Comparison of ENCODE assay signal across 9 cellular contexts in genomic region chr1:213123087-213123486, GRCh38.
DNase-seq lines count a peak whose midpoint lies in the region; ATAC-seq and TF ChIP-seq lines count a peak whose summit lies in the region.
"Had no signal": no experiment of that assay in that cellular context is flagged by ENCODE, and none has a peak within 500 bp of the region (broad histone marks: within the 10 kb centered on the region; RNA-seq: fewer than 3 reads in every experiment).

No MANE protein-coding gene starts in this region.

- no TSS peak for BruUV-seq in Calu3 (replicated peaks; lab: Mats Ljungman, UMichigan)
- BruUV-seq in PC-3 (replicated peaks; lab: Mats Ljungman, UMichigan), result no TSS peak

- peaks cover 53% of the 10 kb centered on the region for H3K4me1 Mint-ChIP-seq in Calu3 (ENCODE audit: low read depth, unreplicated experiment)

- H3K4me1 ChIP-seq in PC-3 (ENCODE audit: insufficient read depth, low read length) (peaks cover 62% of the 10 kb centered on the region), smooth muscle cell (ENCODE audit: low read depth) (no peaks in the 10 kb centered on the region)

- H3K27me3 Mint-ChIP-seq in Calu3 (ENCODE audit: unreplicated experiment), result no peaks in the 10 kb centered on the region
- H3K27me3 Mint-ChIP-seq: CD4-positive, alpha-beta memory T cell had no signal

- H3K4me2 ChIP-seq in PC-3 (ENCODE audit: low read length) (peak overlapping the region; percentile 63), smooth muscle cell (peak overlapping the region; percentile 2)

- DNase-seq in Calu3 (no peak), PC-3 (no peak), inferior parietal cortex (ENCODE audit: extremely low spot score) (peak; percentile 5), smooth muscle cell (lab: John Stamatoyannopoulos, UW; ENCODE audit: unreplicated experiment) (no peak), sciatic nerve (ENCODE audit: low spot score) (no peak), caudate nucleus (lab: John Stamatoyannopoulos, UW) (no peak), SW 1271 (lab: John Stamatoyannopoulos, UW) (no peak)

- H3K27ac Mint-ChIP-seq in Calu3 (ENCODE audit: unreplicated experiment), result peak overlapping the region; percentile 0

- no peak for TF ChIP-seq CTCF in Calu3 (IDR thresholded peaks at IDR 0.05; ENCODE audit: unreplicated experiment)
- TF ChIP-seq CTCF in PC-3 (conservative IDR thresholded peaks at IDR 0.05; ENCODE audit: low read depth, low read length), result no peak
- TF ChIP-seq CTCF in smooth muscle cell (IDR thresholded peaks at IDR 0.05; ENCODE audit: borderline replicate concordance, insufficient read depth, poor library complexity, severe bottlenecking), result no peak

- H3F3A ChIP-seq in PC-3 (ENCODE audit: low read length, unreplicated experiment) (peaks cover 4% of the 10 kb centered on the region), smooth muscle cell (ENCODE audit: low read depth) (no peaks in the 10 kb centered on the region)

- H3K36me3 ChIP-seq in PC-3 (ENCODE audit: low read depth, low read length) (no peaks in the 10 kb centered on the region), smooth muscle cell (ENCODE audit: low read depth) (no peaks in the 10 kb centered on the region)
- H3K36me3 ChIP-seq: MG63 had no signal

- no peaks in the 10 kb centered on the region for H3K36me3 Mint-ChIP-seq in Calu3 (ENCODE audit: insufficient read depth, unreplicated experiment)

- H3K27ac ChIP-seq in PC-3 (ENCODE audit: low read length), result 0 out of 2 replicates have a peak overlapping the region, but pooled peaks have one; percentile 5
- H3K27ac ChIP-seq in smooth muscle cell (ENCODE audit: low read depth), result peak overlapping the region; percentile 72
- no peak overlapping the region for H3K27ac ChIP-seq in caudate nucleus (ENCODE audit: low read depth, low read length)

- 0 out of 2 replicates have a peak, but pooled peaks cover 4% of the 10 kb centered on the region for H4K20me1 ChIP-seq in PC-3 (ENCODE audit: low read length)
- H4K20me1 ChIP-seq in smooth muscle cell (ENCODE audit: low read depth), result peaks cover 65% of the 10 kb centered on the region

- POLR2A ChIA-PET in PC-3 (lab: Charles Lee; ENCODE audit: unreplicated experiment), result interaction anchor here (0.5 kb wide), 1 partner anchor 53 kb away, joined by 7 read pairs; no protein-coding TSS in a partner anchor

- ATAC-seq in PC-3 (no peak), sciatic nerve (no peak)

- H3K9me2 ChIP-seq in PC-3 (replicated peaks; ENCODE audit: low read length), result no peaks in the 10 kb centered on the region

- no peak overlapping the region for H3K4me3 Mint-ChIP-seq in Calu3 (ENCODE audit: low read depth, unreplicated experiment)
- H3K4me3 Mint-ChIP-seq: CD4-positive, alpha-beta memory T cell had no signal

- CTCF ChIA-PET in Calu3 (lab: Charles Lee) (interaction anchor here (0.8 kb wide), 1 partner anchor 14 kb away, joined by 3 read pairs; no protein-coding TSS in a partner anchor), PC-3 (lab: Charles Lee) (interaction anchor here (0.5 kb wide), 1 partner anchor 61 kb away, joined by 5 read pairs; no protein-coding TSS in a partner anchor)

- 94% methylated on average over 3 of the region's 3 CpGs for WGBS in smooth muscle cell (ENCODE audit: low lambda C conversion rate)

- peaks cover 14% of the 10 kb centered on the region; the same call in 1 of the 2 replicates for H3K79me2 ChIP-seq in PC-3 (ENCODE audit: low read length)
- peaks cover 44% of the 10 kb centered on the region for H3K79me2 ChIP-seq in smooth muscle cell (ENCODE audit: low read depth)

- intact Hi-C loops in Calu3 (cut with micrococcal nuclease; ENCODE audit: unreplicated experiment), result loop anchor here (1.0 to 10.0 kb wide), 6 partner anchors 56 to 1000 kb away; no protein-coding TSS in a partner anchor
- intact Hi-C loops in PC-3 (cut with micrococcal nuclease), result loop anchor here (2.0 to 10.0 kb wide), 6 partner anchors 58 to 1000 kb away; partner anchors contain the start of gene ANGEL2
- intact Hi-C loops in sciatic nerve (cut with DNase I), result no loop called here

- no peaks in the 10 kb centered on the region for H3K27me3 ChIP-seq in PC-3 (ENCODE audit: low read length)
- H3K27me3 ChIP-seq in smooth muscle cell (ENCODE audit: low read depth), result no peaks in the 10 kb centered on the region
- H3K27me3 ChIP-seq: MG63 had no signal

- H3K9me3 Mint-ChIP-seq in Calu3 (ENCODE audit: low read depth, unreplicated experiment), result no peaks in the 10 kb centered on the region
- H3K9me3 Mint-ChIP-seq: CD4-positive, alpha-beta memory T cell had no signal

- H3K9me3 ChIP-seq in PC-3 (ENCODE audit: low read length), result no peaks in the 10 kb centered on the region
- no peaks in the 10 kb centered on the region for H3K9me3 ChIP-seq in smooth muscle cell (replicated peaks; ENCODE audit: low read depth)
- H3K9me3 ChIP-seq: MG63 had no signal

- no peak overlapping the region for H3K9ac ChIP-seq in PC-3 (ENCODE audit: low read length)
- H3K9ac ChIP-seq in smooth muscle cell (ENCODE audit: low read depth), result no peak overlapping the region

- peak overlapping the region; percentile 11; the same call in 1 of the 2 replicates for H3K4me3 ChIP-seq in PC-3 (ENCODE audit: low read length)
- no peak overlapping the region for H3K4me3 ChIP-seq in smooth muscle cell
- H3K4me3 ChIP-seq: MG63 had no signal

- H2AFZ ChIP-seq in PC-3 (ENCODE audit: low read length) (no peak overlapping the region), smooth muscle cell (ENCODE audit: low read depth) (no peak overlapping the region)
